8 cellular contexts compared by ENCODE assay signal in the genomic region with DNA sequence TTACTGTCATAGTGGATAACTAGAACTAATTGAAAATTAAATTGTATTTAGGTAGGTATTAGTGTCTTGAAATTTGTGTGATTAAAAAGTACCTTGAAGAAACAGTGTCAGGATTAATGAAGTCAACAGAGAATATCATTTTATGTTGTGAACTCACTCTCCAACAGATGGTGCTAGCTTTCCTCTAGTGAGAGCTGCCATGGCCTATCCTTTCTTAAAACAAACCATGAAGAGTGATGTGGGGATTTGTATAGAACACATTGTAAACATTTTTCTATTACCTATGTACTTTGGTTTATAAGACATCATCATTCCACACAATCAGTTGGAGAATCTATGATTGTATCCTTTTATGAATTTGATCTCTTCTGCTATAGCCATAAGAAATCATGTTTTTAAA.
A peak's percentile ranks its signal among the peaks of the same experiment; 100 is the strongest.
DNase-seq lines count a peak whose midpoint lies in the region; ATAC-seq and TF ChIP-seq lines count a peak whose summit lies in the region.

No MANE protein-coding gene starts in this region.

- no peak overlapping the region for H3K4me3 ChIP-seq in LNCaP clone FGC (ENCODE audit: low read depth, low read length)

- ATAC-seq in stimulated activated naive B cell treated with anti-CD40 and anti-IgM and Interleukin-4, amounts not matched to agents 10 μg/mL and 1 μg/mL and 100 μg/mL, for 72 hours (replicated peaks) = peak; percentile 49 to 57
- ATAC-seq in HG03571 (IDR thresholded peaks at IDR 0.05; ENCODE audit: unreplicated experiment) = no peak
- ATAC-seq in HG02884 (IDR thresholded peaks at IDR 0.05; ENCODE audit: unreplicated experiment) = no peak

- TF ChIP-seq CTCF in AG09319 (IDR thresholded peaks at IDR 0.05; ENCODE audit: low read depth, low read length) (peak; percentile 37), GM10248 (IDR thresholded peaks at IDR 0.05; ENCODE audit: control extremely low read depth, extremely low read depth, low read depth, missing control alignments) (peak; percentile 57), LNCaP clone FGC (IDR thresholded peaks at IDR 0.05; ENCODE audit: control insufficient read depth, extremely low read depth, insufficient read depth) (peak; percentile 54)

- H3K27ac Mint-ChIP-seq in stimulated activated naive B cell treated with anti-CD40 and anti-IgM and Interleukin-4, amounts not matched to agents 10 μg/mL and 1 μg/mL and 100 μg/mL, for 72 hours = no peak overlapping the region

- H3K9me3 Mint-ChIP-seq in stimulated activated naive B cell treated with anti-CD40 and anti-IgM and Interleukin-4, amounts not matched to agents 10 μg/mL and 1 μg/mL and 100 μg/mL, for 72 hours = peaks cover 6 to 9% of the 10 kb centered on the region in 2 donors

- DNase-seq in AG09319 (ENCODE audit: extremely low read depth, low read depth) = no peak
- peak; percentile 48 for DNase-seq in GM10248 (ENCODE audit: extremely low spot score)
- DNase-seq in LNCaP clone FGC (ENCODE audit: low read depth) = peak; percentile 19
- peak; percentile 10 to 40 for DNase-seq in SW 1271 (lab: John Stamatoyannopoulos, UW)
- DNase-seq in foreskin melanocyte = peak; percentile 25
- DNase-seq in stimulated activated naive B cell treated with anti-CD40 and anti-IgM and Interleukin-4, amounts not matched to agents 10 μg/mL and 1 μg/mL and 100 μg/mL, for 72 hours = no peak

- CTCF ChIA-PET in GM10248 (lab: Yijun Ruan, JAX) = interaction anchor here (0.8 to 2.7 kb wide), 10 partner anchors 10 to 310 kb away, joined by 3 to 13 read pairs (median 3); partner anchors contain the start of gene ANKRD6

- POLR2A ChIA-PET in GM10248 (lab: Yijun Ruan, JAX) = no interaction called here

- H3K36me3 Mint-ChIP-seq in stimulated activated naive B cell treated with anti-CD40 and anti-IgM and Interleukin-4, amounts not matched to agents 10 μg/mL and 1 μg/mL and 100 μg/mL, for 72 hours = peaks cover 5 to 8% of the 10 kb centered on the region in 2 donors

- H3K27me3 Mint-ChIP-seq in stimulated activated naive B cell treated with anti-CD40 and anti-IgM and Interleukin-4, amounts not matched to agents 10 μg/mL and 1 μg/mL and 100 μg/mL, for 72 hours = no peaks in the 10 kb centered on the region

- H3K4me3 Mint-ChIP-seq in stimulated activated naive B cell treated with anti-CD40 and anti-IgM and Interleukin-4, amounts not matched to agents 10 μg/mL and 1 μg/mL and 100 μg/mL, for 72 hours = no peak overlapping the region

- H3K4me1 Mint-ChIP-seq in stimulated activated naive B cell treated with anti-CD40 and anti-IgM and Interleukin-4, amounts not matched to agents 10 μg/mL and 1 μg/mL and 100 μg/mL, for 72 hours = no peaks in the 10 kb centered on the region

Comparison
In these comparisons a context has a peak if more than half of its experiments do, and no peak if none do; other contexts are left out.
1. DNase-seq: peak in GM10248 (single experiment), LNCaP clone FGC (single experiment), SW 1271 (2 of 2) and foreskin melanocyte (single experiment); none in AG09319 (single experiment) and stimulated activated naive B cell treated with anti-CD40 and anti-IgM and Interleukin-4, amounts not matched to agents 10 μg/mL and 1 μg/mL and 100 μg/mL, for 72 hours (single experiment).
2. ATAC-seq: peak in stimulated activated naive B cell treated with anti-CD40 and anti-IgM and Interleukin-4, amounts not matched to agents 10 μg/mL and 1 μg/mL and 100 μg/mL, for 72 hours (2 of 2); none in HG03571 (single experiment) and HG02884 (single experiment).
3. Peak in every context shown above with its lines, with median percentiles within 50 percentile points of each other: CTCF ChIP-seq.